Comparison of ENCODE assay signal across 1 cellular context in the genomic region with DNA sequence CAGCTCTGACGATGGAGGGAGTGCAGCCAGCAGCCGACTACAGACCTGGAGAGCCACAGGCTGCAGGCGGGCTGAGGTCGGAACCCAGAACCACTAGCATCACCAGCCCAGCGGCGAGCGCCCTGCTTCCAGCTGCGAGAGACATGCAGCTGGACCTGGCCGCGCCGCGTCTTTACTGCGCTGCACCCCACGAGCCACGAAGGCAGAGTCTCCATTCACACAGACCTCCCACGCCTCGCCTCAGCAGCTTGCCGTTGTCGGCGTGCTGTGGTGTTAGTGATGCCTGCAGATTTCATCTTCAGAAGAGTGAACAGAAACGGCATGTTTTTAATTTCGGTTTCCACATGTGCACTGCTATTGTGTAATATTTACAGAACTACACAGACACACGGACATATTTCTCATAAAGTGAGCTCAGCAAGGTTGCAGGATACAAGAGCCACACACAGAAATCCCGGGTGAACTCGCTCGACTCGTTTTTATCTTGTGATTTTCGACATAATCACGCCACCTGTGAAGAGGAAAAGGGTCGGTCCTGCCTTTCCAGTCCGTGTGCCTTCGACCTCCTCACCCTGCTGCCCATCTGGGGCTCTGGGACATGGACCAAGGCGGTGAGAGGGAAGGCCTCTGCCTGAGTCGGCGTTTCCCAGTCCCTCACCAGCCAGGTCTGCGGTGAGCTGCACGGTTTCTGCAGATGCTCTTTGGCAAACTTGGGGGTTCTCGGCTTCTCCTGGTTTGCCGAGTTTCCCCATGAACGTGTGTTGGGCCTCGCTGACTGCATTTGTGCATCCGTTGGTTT.
TF ChIP-seq lines count a peak whose summit lies in the region.

No MANE protein-coding gene starts in this region.

TF ChIP-seq in GM23338, 12 proteins besides CTCF, POLR2A, EP300 and RAD21 (continued from another document):
- TF ChIP-seq ZNF462 (CRISPR knock-in tag; IDR thresholded peaks at IDR 0.05) (no peak), POLR2AphosphoS5 (IDR thresholded peaks at IDR 0.05; ENCODE audit: low read depth) (no peak), EZH2phosphoT487 (IDR thresholded peaks at IDR 0.05; ENCODE audit: unreplicated experiment) (no peak), JUNB (IDR thresholded peaks at IDR 0.05; ENCODE audit: unreplicated experiment) (no peak), NANOG (IDR thresholded peaks at IDR 0.05; ENCODE audit: borderline replicate concordance) (no peak)
